Comparison of ENCODE assay signal across 8 cellular contexts in the genomic region with DNA sequence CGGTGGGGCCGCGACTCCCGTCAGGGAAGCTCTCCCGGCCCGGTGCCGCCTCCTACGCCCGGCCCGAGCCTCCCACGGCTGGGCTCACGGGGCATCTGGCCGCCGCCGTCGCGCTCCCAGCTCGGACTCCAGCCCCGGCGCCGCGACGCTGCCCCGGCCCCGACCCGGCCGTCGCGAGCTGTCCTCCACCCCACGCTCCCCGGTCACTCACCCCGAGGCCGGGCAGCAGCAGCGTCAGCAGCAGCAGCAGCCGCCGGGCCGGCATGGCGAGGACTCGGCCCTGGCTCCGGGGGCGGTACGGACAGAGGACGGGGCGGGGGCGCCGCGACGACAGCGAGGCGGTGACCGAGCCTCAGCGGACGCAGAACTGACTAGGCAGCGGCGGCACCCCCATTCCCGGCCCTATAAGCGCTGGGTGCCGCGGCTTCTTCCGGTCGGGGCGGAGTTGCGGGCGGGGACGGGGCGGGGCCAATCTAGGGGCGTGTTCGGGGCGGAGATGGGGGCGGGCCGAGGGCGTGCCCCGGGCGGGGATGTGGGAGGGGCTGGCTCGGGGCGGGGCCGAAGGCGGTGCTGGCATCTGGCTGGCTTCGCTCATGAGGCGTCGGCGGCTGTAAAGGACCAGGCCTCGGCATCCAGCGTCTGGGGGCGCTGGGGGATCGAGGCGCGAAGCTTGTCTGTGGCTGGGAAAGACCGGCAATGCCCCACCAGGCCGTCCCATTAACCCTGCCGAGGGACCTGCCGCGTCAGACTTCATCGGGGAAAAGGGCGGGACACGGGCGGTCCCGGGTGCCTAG. TPM values are rescaled to one million over a fixed set of nuclear protein-coding genes. Genes with fewer than 3 reads are reported as not detected.
DNase-seq lines count a peak whose midpoint lies in the region; ATAC-seq, FAIRE-seq and TF ChIP-seq lines count a peak whose summit lies in the region.

A gene (minus strand): TSS at position 380 of the 794 bp plus-strand sequence. CDS start 115 bp downstream, at position 265.

- ATAC-seq in HG02678 (IDR thresholded peaks at IDR 0.05; ENCODE audit: unreplicated experiment): peak; percentile 81

- no peaks in the 10 kb centered on the region for H3K27me3 ChIP-seq in transverse colon

- H3K4me1 ChIP-seq in transverse colon: peaks cover 11 to 36% (median 20%) of the 10 kb centered on the region in 4 donors

- H3K27ac ChIP-seq in adipose tissue (ENCODE audit: low read depth, low read length) (peak within 1 kb of the TSS; percentile 92), transverse colon (peak within 1 kb of the TSS; percentile 98 to 100 (median 100))

- TF ChIP-seq POLR2A in GM12891 (IDR thresholded peaks at IDR 0.05; ENCODE audit: low read depth, low read length): peak; percentile 94
- peak; percentile 91 for TF ChIP-seq POLR2A in transverse colon (IDR thresholded peaks at IDR 0.05)

- no peak for TF ChIP-seq CTCF in transverse colon (IDR thresholded peaks at IDR 0.05)

- intact Hi-C loops in cardiac septum (cut with DNase I) (loop anchor here (5.0 to 10.0 kb wide), 3 partner anchors 65 to 213 kb away; a partner anchor contains a TSS), posterior cingulate gyrus (cut with DNase I) (loop anchor here (1.0 to 5.0 kb wide), 4 partner anchors 15 to 213 kb away; a partner anchor contains a TSS), transverse colon (cut with DNase I; ENCODE audit: low total_unique reads) (loop anchor here (10.0 kb wide), 1 partner anchor 65 kb away; no protein-coding TSS in a partner anchor)

- no peak for TF ChIP-seq EP300 in transverse colon (IDR thresholded peaks at IDR 0.05; ENCODE audit: low read depth)

- peak; percentile 92 for FAIRE-seq in GM12891 (lab: Jason Lieb, UNC)

- 1 to 3% (median 1%) methylated on average over 62 to 98 of the region's 98 CpGs for WGBS in adipose tissue, 3 donors
- WGBS in transverse colon (ENCODE audit: low coverage in 1 of 2), 2 donors: 0% methylated on average over 12 of the region's 98 CpGs; no CpG with 5 or more reads in 1 of the 2 donors

- in situ Hi-C loops in transverse colon (cut with MboI; ENCODE audit: low pct_ligation_motif_present in 1 of 4, low pct_unique_long_range_greater_than_20kb in 1 of 4, low sequenced_read_pairs in 3 of 4): loop anchor here in 3 of 4 donors (10.0 to 25.0 kb wide), 5 partner anchors 55 to 218 kb away; a partner anchor contains a TSS

- H3K36me3 ChIP-seq in transverse colon: no peaks in the 10 kb centered on the region

- DNase-seq in GM12891 (ENCODE audit: insufficient read length, low spot score) (peak; percentile 82), NCI-H1417 treated with DMSO at 0.1 percent for 48 hours (lab: John Stamatoyannopoulos, UW) (peak; percentile 39), T-helper 1 cell (peak; percentile 85 to 93 (median 90)), cardiac septum (ENCODE audit: low spot score) (peak; percentile 98), posterior cingulate gyrus (peak; percentile 88 to 99 (median 94)), transverse colon (peak; percentile 95)

- peak within 1 kb of the TSS; percentile 77 to 97 (median 90) for H3K4me3 ChIP-seq in transverse colon

- no peaks in the 10 kb centered on the region for H3K9me3 ChIP-seq in transverse colon

TF ChIP-seq in GM12891, 5 proteins besides CTCF, POLR2A, EP300 and RAD21:
- peak; percentile 87 for TF ChIP-seq POLR2AphosphoS5 (IDR thresholded peaks at IDR 0.05; ENCODE audit: low read depth, low read length)
- peak; percentile 74 for TF ChIP-seq TAF1 (IDR thresholded peaks at IDR 0.05; ENCODE audit: low read depth, low read length)
- TF ChIP-seq POU2F2 (IDR thresholded peaks at IDR 0.05; ENCODE audit: low read depth, low read length): no peak
- no peak for TF ChIP-seq PAX5 (IDR thresholded peaks at IDR 0.05; ENCODE audit: insufficient read depth, low read length, severe bottlenecking)
- TF ChIP-seq SPI1 (IDR thresholded peaks at IDR 0.05; ENCODE audit: low read depth, low read length): no peak

RNA-seq across cellular contexts. Expression of the gene that starts here (rescaled TPM):
- polyA plus RNA-seq in GM12891 (2012; ENCODE audit: low read depth, missing spikeins): 2.2 TPM
- polyA plus RNA-seq in adipose tissue: 10 to 100 TPM in 1 of 3 donors, 1 to 10 TPM in 2; 2.0 to 26.5 (median 9.3) TPM
- total RNA-seq in cardiac septum (6.9 TPM), transverse colon (10 to 100 TPM in 3 of 4 donors, 1 to 10 TPM in 1; 7.8 to 29.2 (median 12.8) TPM)

Comparison
In these comparisons a context has a peak if more than half of its experiments do, and no peak if none do; other contexts are left out.
1. Peak in every context shown above with its lines: DNase-seq, ATAC-seq, H3K4me3 ChIP-seq and H3K27ac ChIP-seq.
2. DNase-seq: peak in every context shown above with its lines; median percentile 98 in cardiac septum; 95 in transverse colon; 94 in posterior cingulate gyrus; 90 in T-helper 1 cell; 82 in GM12891; 39 in NCI-H1417 treated with DMSO at 0.1 percent for 48 hours.